In genomic region chrX:44451056-44451455, GRCh38 we compare ENCODE assay signal across 25 cellular contexts.
"Had no signal": no experiment of that assay in that cellular context is flagged by ENCODE, and none has a peak within 500 bp of the region (broad histone marks: within the 10 kb centered on the region; RNA-seq: fewer than 3 reads in every experiment).

No MANE protein-coding gene starts in this region.

- H3K27ac Mint-ChIP-seq: activated naive CD8-positive, alpha-beta T cell; activated T-cell treated with anti-CD3 and anti-CD28 coated beads, Interleukin-2, amount 50 U/mL, for 24 hours; activated T-helper 17 cell treated with anti-CD3 and anti-CD28 coated beads, Interleukin-2, amount 50 U/mL, for 72 hours; mesothelial cell of epicardium; naive thymus-derived CD8-positive, alpha-beta T cell; WTC11 had no signal

- H3K4me3 ChIP-seq: adrenal gland, ascending aorta, dorsolateral prefrontal cortex, gastroesophageal sphincter, left ventricle myocardium inferior, prostate gland, right atrium auricular region, spleen, thoracic aorta, upper lobe of left lung had no signal

- H3K36me3 ChIP-seq: adrenal gland, ascending aorta, gastroesophageal sphincter, left ventricle myocardium inferior, prostate gland, right atrium auricular region, spleen, thoracic aorta, upper lobe of left lung had no signal

- H3K4me3 Mint-ChIP-seq: activated naive CD8-positive, alpha-beta T cell; activated T-cell treated with anti-CD3 and anti-CD28 coated beads, Interleukin-2, amount 50 U/mL, for 24 hours; activated T-helper 17 cell treated with anti-CD3 and anti-CD28 coated beads, Interleukin-2, amount 50 U/mL, for 72 hours; central memory CD8-positive, alpha-beta T cell; mesothelial cell of epicardium; naive thymus-derived CD8-positive, alpha-beta T cell; WTC11 had no signal

- H3K9me3 ChIP-seq: adrenal gland, ascending aorta, gastroesophageal sphincter, prostate gland, right atrium auricular region, spleen, thoracic aorta, upper lobe of left lung had no signal

- H3K27me3 ChIP-seq: ascending aorta, gastroesophageal sphincter, right atrium auricular region, spleen, upper lobe of left lung had no signal

- H3K27me3 Mint-ChIP-seq: activated naive CD8-positive, alpha-beta T cell; activated T-helper 17 cell treated with anti-CD3 and anti-CD28 coated beads, Interleukin-2, amount 50 U/mL, for 72 hours; central memory CD8-positive, alpha-beta T cell; naive thymus-derived CD8-positive, alpha-beta T cell had no signal

- H3K36me3 Mint-ChIP-seq: activated naive CD8-positive, alpha-beta T cell; mesothelial cell of epicardium; naive thymus-derived CD8-positive, alpha-beta T cell; WTC11 had no signal

- H3K4me1 ChIP-seq: adrenal gland, ascending aorta, gastroesophageal sphincter, left ventricle myocardium inferior, prostate gland, right atrium auricular region, spleen, upper lobe of left lung had no signal

- H3K27ac ChIP-seq: adrenal gland, ascending aorta, dorsolateral prefrontal cortex, epithelial cell of prostate, gastroesophageal sphincter, left ventricle myocardium inferior, prostate gland, right atrium auricular region, spleen, thoracic aorta, upper lobe of left lung had no signal

- DNase-seq: activated CD8-positive, alpha-beta memory T cell treated with anti-CD3 and anti-CD28 coated beads for 24 hours; activated CD8-positive, alpha-beta memory T cell treated with anti-CD3 and anti-CD28 coated beads, Interleukin-2, amount 50 U/mL, for 4 hours; activated naive CD4-positive, alpha-beta T cell; activated T-cell treated with anti-CD3 and anti-CD28 coated beads, Interleukin-2, amount 50 U/mL, for 24 hours; adrenal gland; dorsolateral prefrontal cortex; head of caudate nucleus; hypothalamus; left ventricle myocardium inferior; naive thymus-derived CD8-positive, alpha-beta T cell; spleen; stimulated activated CD4-positive, alpha-beta T cell treated with anti-CD3 and anti-CD28 coated beads, Interleukin-4, amount 100 ng/mL, for 1 hour; stimulated activated naive CD4-positive, alpha-beta T cell treated with Interleukin-2 at 50 U/mL for 16 hours; upper lobe of left lung had no signal

- H3K4me1 Mint-ChIP-seq: activated T-helper 17 cell treated with anti-CD3 and anti-CD28 coated beads, Interleukin-2, amount 50 U/mL, for 72 hours; central memory CD8-positive, alpha-beta T cell; mesothelial cell of epicardium; naive thymus-derived CD8-positive, alpha-beta T cell; WTC11 had no signal

- H3K9me3 Mint-ChIP-seq: activated T-helper 17 cell treated with anti-CD3 and anti-CD28 coated beads, Interleukin-2, amount 50 U/mL, for 72 hours; central memory CD8-positive, alpha-beta T cell had no signal
